In genomic region chr4:110061101-110061500, GRCh38 we compare ENCODE assay signal across 17 cellular contexts.
DNase-seq lines count a peak whose midpoint lies in the region; ATAC-seq, FAIRE-seq and TF ChIP-seq lines count a peak whose summit lies in the region.
"Had no signal": no experiment of that assay in that cellular context is flagged by ENCODE, and none has a peak within 500 bp of the region (broad histone marks: within the 10 kb centered on the region; RNA-seq: fewer than 3 reads in every experiment).

No MANE protein-coding gene starts in this region.

- peaks cover 55% of the 10 kb centered on the region for H3K4me1 Mint-ChIP-seq in activated CD8-positive, alpha-beta memory T cell treated with anti-CD3 and anti-CD28 coated beads, Interleukin-2, amount 10 ng/mL, durations not matched to agents 7 days and 5 days
- H3K4me1 Mint-ChIP-seq in activated T-helper 2 cell treated with anti-CD3 and anti-CD28 coated beads, Interferon-gamma antibody, Interleukin-2, Interleukin-4, amounts not matched to agents 10 μg/mL and 5 μg/mL and 100 μg/mL, durations not matched to agents 14 hours and 24 hours and 36 hours (ENCODE audit: low read depth) = peaks cover 43% of the 10 kb centered on the region
- H3K4me1 Mint-ChIP-seq in HFFc6 (ENCODE audit: low read depth) = peaks cover 18% of the 10 kb centered on the region

- H3K27ac ChIP-seq in KMS-11 = peak overlapping the region; percentile 78; the same call in 1 of the 2 replicates

- H3K27ac Mint-ChIP-seq in activated CD8-positive, alpha-beta memory T cell treated with anti-CD3 and anti-CD28 coated beads, Interleukin-2, amount 10 ng/mL, durations not matched to agents 7 days and 5 days = peak overlapping the region; percentile 95
- H3K27ac Mint-ChIP-seq in activated T-helper 2 cell treated with anti-CD3 and anti-CD28 coated beads, Interferon-gamma antibody, Interleukin-2, Interleukin-4, amounts not matched to agents 10 μg/mL and 5 μg/mL and 100 μg/mL, durations not matched to agents 14 hours and 24 hours and 36 hours = peak overlapping the region; percentile 2
- no peak overlapping the region for H3K27ac Mint-ChIP-seq in HFFc6

- H3K4me2 ChIP-seq in KMS-11 = 0 out of 2 replicates have a peak overlapping the region, but pooled peaks have one; percentile 94

- TF ChIP-seq CTCF in KMS-11 (conservative IDR thresholded peaks at IDR 0.05; ENCODE audit: low read depth, low read length) (no peak), HFFc6 (IDR thresholded peaks at IDR 0.05) (no peak)

- intact Hi-C loops in activated T-helper 2 cell treated with anti-CD3 and anti-CD28 coated beads, Interferon-gamma antibody, Interleukin-2, Interleukin-4, amounts not matched to agents 10 μg/mL and 5 μg/mL and 100 μg/mL, durations not matched to agents 14 hours and 24 hours and 36 hours (cut with micrococcal nuclease) = no loop called here

- no peaks in the 10 kb centered on the region for H3K27me3 ChIP-seq in KMS-11 (ENCODE audit: insufficient read depth, low read depth)

- H3K4me3 ChIP-seq in KMS-11 (IDR thresholded peaks at IDR 0.05; ENCODE audit: insufficient read depth, low read depth, low read length) = no peak overlapping the region

- ATAC-seq in activated CD8-positive, alpha-beta memory T cell treated with anti-CD3 and anti-CD28 coated beads, Interleukin-2, amount 10 ng/mL, durations not matched to agents 7 days and 5 days = no peak
- ATAC-seq in HG02852 (IDR thresholded peaks at IDR 0.05; ENCODE audit: unreplicated experiment) = no peak
- ATAC-seq: Panc1, Right ventricle myocardium inferior had no signal

- H4K20me1 ChIP-seq in KMS-11 (ENCODE audit: insufficient read depth) = no peaks in the 10 kb centered on the region

- H3K36me3 ChIP-seq in KMS-11 (ENCODE audit: insufficient read depth) = no peaks in the 10 kb centered on the region

- no peak for DNase-seq in activated CD8-positive, alpha-beta memory T cell treated with anti-CD3 and anti-CD28 coated beads, Interleukin-2, amount 10 ng/mL, durations not matched to agents 7 days and 5 days
- DNase-seq in activated CD8-positive, alpha-beta memory T cell treated with anti-CD3 and anti-CD28 coated beads, Interleukin-2, amount 50 U/mL, for 48 hours = no peak
- DNase-seq in activated T-helper 2 cell treated with anti-CD3 and anti-CD28 coated beads, Interferon-gamma antibody, Interleukin-2, Interleukin-4, amounts not matched to agents 10 μg/mL and 5 μg/mL and 100 μg/mL, durations not matched to agents 14 hours and 24 hours and 36 hours (ENCODE audit: low spot score) = no peak
- no peak for DNase-seq in HFFc6
- no peak for DNase-seq in urothelium cell line (ENCODE audit: low spot score)
- DNase-seq: AML-193, DMS53, GOT3, Karpas-422, MM.1S, NCI-H1105, NCI-H1694, NCI-H524 had no signal

- no peak for FAIRE-seq in urothelium cell line (lab: Jason Lieb, UNC)

- H2AFZ ChIP-seq in KMS-11 (ENCODE audit: low read depth) = no peak overlapping the region

- H3K9me3 Mint-ChIP-seq in activated CD8-positive, alpha-beta memory T cell treated with anti-CD3 and anti-CD28 coated beads, Interleukin-2, amount 10 ng/mL, durations not matched to agents 7 days and 5 days (ENCODE audit: low read depth) = no peaks in the 10 kb centered on the region
- H3K9me3 Mint-ChIP-seq in activated T-helper 2 cell treated with anti-CD3 and anti-CD28 coated beads, Interferon-gamma antibody, Interleukin-2, Interleukin-4, amounts not matched to agents 10 μg/mL and 5 μg/mL and 100 μg/mL, durations not matched to agents 14 hours and 24 hours and 36 hours = no peaks in the 10 kb centered on the region
- no peaks in the 10 kb centered on the region for H3K9me3 Mint-ChIP-seq in HFFc6

- no peaks in the 10 kb centered on the region for H3K79me2 ChIP-seq in KMS-11 (ENCODE audit: insufficient read depth, low read depth)

- H3K4me3 Mint-ChIP-seq in activated CD8-positive, alpha-beta memory T cell treated with anti-CD3 and anti-CD28 coated beads, Interleukin-2, amount 10 ng/mL, durations not matched to agents 7 days and 5 days = no peak overlapping the region
- H3K4me3 Mint-ChIP-seq in activated T-helper 2 cell treated with anti-CD3 and anti-CD28 coated beads, Interferon-gamma antibody, Interleukin-2, Interleukin-4, amounts not matched to agents 10 μg/mL and 5 μg/mL and 100 μg/mL, durations not matched to agents 14 hours and 24 hours and 36 hours (ENCODE audit: low read depth) = no peak overlapping the region
- H3K4me3 Mint-ChIP-seq in HFFc6 = no peak overlapping the region

- CTCF ChIA-PET in activated CD8-positive, alpha-beta memory T cell treated with anti-CD3 and anti-CD28 coated beads, Interleukin-2, amount 10 ng/mL, durations not matched to agents 7 days and 5 days (lab: Charles Lee) = interaction anchor here (1.0 to 1.2 kb wide), 2 partner anchors 12 to 137 kb away, joined by 3 read pairs; partner anchors contain the start of gene ELOVL6

- peaks cover 5% of the 10 kb centered on the region for H3K36me3 Mint-ChIP-seq in activated CD8-positive, alpha-beta memory T cell treated with anti-CD3 and anti-CD28 coated beads, Interleukin-2, amount 10 ng/mL, durations not matched to agents 7 days and 5 days
- peaks cover 11% of the 10 kb centered on the region for H3K36me3 Mint-ChIP-seq in activated T-helper 2 cell treated with anti-CD3 and anti-CD28 coated beads, Interferon-gamma antibody, Interleukin-2, Interleukin-4, amounts not matched to agents 10 μg/mL and 5 μg/mL and 100 μg/mL, durations not matched to agents 14 hours and 24 hours and 36 hours (ENCODE audit: low read depth)
- no peaks in the 10 kb centered on the region for H3K36me3 Mint-ChIP-seq in HFFc6 (ENCODE audit: low read depth)

- peaks cover 58% of the 10 kb centered on the region for H3K4me1 ChIP-seq in KMS-11 (ENCODE audit: low read depth, poor library complexity, severe bottlenecking)

- H3K27me3 Mint-ChIP-seq in activated CD8-positive, alpha-beta memory T cell treated with anti-CD3 and anti-CD28 coated beads, Interleukin-2, amount 10 ng/mL, durations not matched to agents 7 days and 5 days = no peaks in the 10 kb centered on the region
- H3K27me3 Mint-ChIP-seq in activated T-helper 2 cell treated with anti-CD3 and anti-CD28 coated beads, Interferon-gamma antibody, Interleukin-2, Interleukin-4, amounts not matched to agents 10 μg/mL and 5 μg/mL and 100 μg/mL, durations not matched to agents 14 hours and 24 hours and 36 hours (ENCODE audit: low read depth) = no peaks in the 10 kb centered on the region
- H3K27me3 Mint-ChIP-seq in HFFc6 (ENCODE audit: insufficient read depth) = no peaks in the 10 kb centered on the region

- no peak overlapping the region for H3K9ac ChIP-seq in KMS-11
